8 cellular contexts compared by ENCODE assay signal in the genomic region with DNA sequence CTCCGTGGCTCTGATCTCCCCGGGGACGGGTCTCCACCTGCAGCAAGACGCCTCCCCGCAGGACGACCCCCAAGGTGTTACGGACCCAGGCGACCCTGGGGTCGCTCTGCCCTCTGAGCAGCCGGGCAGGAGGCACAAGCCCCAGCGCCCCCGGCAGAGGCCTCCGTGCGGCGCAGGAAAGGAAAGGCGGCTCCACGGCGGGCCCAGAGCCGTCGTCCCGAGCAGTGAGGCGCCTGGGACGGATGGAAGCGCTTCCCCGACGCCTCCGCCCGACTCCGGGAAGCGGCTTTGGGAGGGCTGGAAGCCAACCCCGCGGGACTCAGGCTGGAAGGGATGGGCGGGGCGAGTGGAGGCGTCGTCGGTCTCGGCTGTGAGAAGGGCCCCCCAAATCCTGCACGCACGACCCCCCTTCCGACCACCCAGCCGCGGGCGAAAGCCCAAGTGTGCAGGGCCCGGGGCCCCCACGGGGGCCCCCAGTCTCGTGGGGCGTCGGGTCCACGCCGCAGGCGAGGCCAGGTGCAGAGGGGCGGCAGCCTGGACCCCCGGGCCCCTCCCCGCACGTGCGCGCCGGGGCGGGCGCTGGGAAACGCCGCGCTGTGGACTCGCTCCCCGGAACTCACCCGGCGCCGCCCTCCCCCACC. TPM values are rescaled to one million over a fixed set of nuclear protein-coding genes. Genes with fewer than 3 reads are reported as not detected.
DNase-seq lines count a peak whose midpoint lies in the region; ATAC-seq, FAIRE-seq and TF ChIP-seq lines count a peak whose summit lies in the region.

No MANE protein-coding gene starts in this region.

- intact Hi-C loops in right lobe of liver (cut with DNase I) = no loop called here
- intact Hi-C loops in tibial artery (cut with DNase I; ENCODE audit: low total_unique reads) = no loop called here

- H3K9me3 ChIP-seq in right lobe of liver = no peaks in the 10 kb centered on the region
- H3K9me3 ChIP-seq in tibial artery = no peaks in the 10 kb centered on the region

- peak; percentile 44 for ATAC-seq in central memory CD8-positive, alpha-beta T cell (replicated peaks; ENCODE audit: extremely low read depth, poor library complexity, severe bottlenecking)
- peak; percentile 57 to 68 (median 60) for ATAC-seq in right lobe of liver
- no peak for ATAC-seq in GM21367 (IDR thresholded peaks at IDR 0.05; ENCODE audit: unreplicated experiment)

- H3K27ac ChIP-seq in right lobe of liver (peak overlapping the region; percentile 34 to 74 (median 67)), tibial artery (no peak overlapping the region)

- peaks cover 8% of the 10 kb centered on the region for H3K36me3 Mint-ChIP-seq in central memory CD8-positive, alpha-beta T cell (ENCODE audit: insufficient read depth)

- no peak for FAIRE-seq in GM12891 (lab: Jason Lieb, UNC)

- peaks cover 11% of the 10 kb centered on the region for H3K27me3 Mint-ChIP-seq in central memory CD8-positive, alpha-beta T cell

- no peaks in the 10 kb centered on the region for H3K36me3 ChIP-seq in right lobe of liver
- H3K36me3 ChIP-seq in tibial artery = no peaks in the 10 kb centered on the region

- H3K27ac Mint-ChIP-seq in central memory CD8-positive, alpha-beta T cell (ENCODE audit: low read depth) = no peak overlapping the region

- H3K9me3 Mint-ChIP-seq in central memory CD8-positive, alpha-beta T cell = peaks cover 4% of the 10 kb centered on the region

- no peak for TF ChIP-seq POLR2A in GM12891 (IDR thresholded peaks at IDR 0.05; ENCODE audit: low read depth, low read length)
- TF ChIP-seq POLR2A in right lobe of liver (IDR thresholded peaks at IDR 0.05) = peak; percentile 17

- peak overlapping the region; percentile 79 for H3K4me3 Mint-ChIP-seq in central memory CD8-positive, alpha-beta T cell

- 0% methylated on average over 15 of the region's 69 CpGs for WGBS in right lobe of liver (ENCODE audit: insufficient coverage, low coverage, low lambda C conversion rate, missing lambda C conversion rate)

- H3K27me3 ChIP-seq in right lobe of liver = no peaks in the 10 kb centered on the region
- peaks cover 0 to 69% of the 10 kb centered on the region in 2 donors for H3K27me3 ChIP-seq in tibial artery

- H3K4me3 ChIP-seq in right lobe of liver (peak overlapping the region; percentile 54 to 64 (median 60)), tibial artery (peak overlapping the region; percentile 47 to 56)

- peaks cover 33% of the 10 kb centered on the region for H3K4me1 Mint-ChIP-seq in central memory CD8-positive, alpha-beta T cell

- DNase-seq in GM12891 (ENCODE audit: insufficient read length, low spot score) = peak; percentile 45
- DNase-seq in RKO (ENCODE audit: low spot score) = peak; percentile 48
- DNase-seq in central memory CD8-positive, alpha-beta T cell (ENCODE audit: low spot score in 2 of 2) = no peak
- peak; percentile 58 to 76 (median 66) for DNase-seq in right lobe of liver
- DNase-seq in tibial artery = peak in 1 of 2 donors; percentile 24
- DNase-seq in middle frontal gyrus (ENCODE audit: extremely low spot score, low spot score) = no peak
- DNase-seq in mesenteric fat pad (ENCODE audit: low spot score) = no peak

- no peak for TF ChIP-seq CTCF in right lobe of liver (IDR thresholded peaks at IDR 0.05)
- TF ChIP-seq CTCF in tibial artery (IDR thresholded peaks at IDR 0.05) = no peak

- peaks cover 0 to 6% (median 2%) of the 10 kb centered on the region in 4 donors for H3K4me1 ChIP-seq in right lobe of liver
- H3K4me1 ChIP-seq in tibial artery = peaks cover 0 to 22% (median 13%) of the 10 kb centered on the region in 4 donors

TF ChIP-seq in GM12891, 5 proteins besides CTCF, POLR2A, EP300 and RAD21:
- TF ChIP-seq POLR2AphosphoS5 (IDR thresholded peaks at IDR 0.05; ENCODE audit: low read depth, low read length) (no peak), SPI1 (IDR thresholded peaks at IDR 0.05; ENCODE audit: low read depth, low read length) (no peak), POU2F2 (IDR thresholded peaks at IDR 0.05; ENCODE audit: low read depth, low read length) (no peak), PAX5 (IDR thresholded peaks at IDR 0.05; ENCODE audit: insufficient read depth, low read length, severe bottlenecking) (no peak), TAF1 (IDR thresholded peaks at IDR 0.05; ENCODE audit: low read depth, low read length) (no peak)

RNA-seq across cellular contexts. Expression of a gene that starts 32.7 kb away (rescaled TPM):
- 0.30 TPM for polyA plus RNA-seq in GM12891 (2012; ENCODE audit: low read depth, missing spikeins)
- total RNA-seq in right lobe of liver = 10 to 100 TPM; 17.6 to 74.0 (median 25.7) TPM
- total RNA-seq in mesenteric fat pad = 31.5 TPM

Comparison
In these comparisons a context has a peak if more than half of its experiments do, and no peak if none do; other contexts are left out.
1. DNase-seq: peak in GM12891 (single experiment), RKO (single experiment) and right lobe of liver (3 of 3); none in central memory CD8-positive, alpha-beta T cell (0 of 2), middle frontal gyrus (single experiment) and mesenteric fat pad (single experiment).
2. H3K27ac ChIP-seq: peak in right lobe of liver (3 of 3); none in tibial artery (0 of 2).